1 cellular context compared by ENCODE assay signal in genomic region chr7:100344560-100345287, GRCh38.
TF ChIP-seq lines count a peak whose summit lies in the region.

No MANE protein-coding gene starts in this region.

TF ChIP-seq in GM12878, 131 proteins besides CTCF, POLR2A, EP300 and RAD21:
- peak; percentile 99 for TF ChIP-seq ATF7 (IDR thresholded peaks at IDR 0.05; ENCODE audit: low read depth)
- peak; percentile 89 for TF ChIP-seq ZNF207 (IDR thresholded peaks at IDR 0.05; ENCODE audit: borderline replicate concordance)
- peak; percentile 63; the same call in 1 of the 2 replicates for TF ChIP-seq ZNF592 (IDR thresholded peaks at IDR 0.05)
- peak; percentile 62 for TF ChIP-seq USF1 (IDR thresholded peaks at IDR 0.05; ENCODE audit: borderline replicate concordance, extremely low read length, insufficient read depth, low read depth, low read length)
- TF ChIP-seq FOXK2 (IDR thresholded peaks at IDR 0.05): peak; percentile 71
- TF ChIP-seq JUND (IDR thresholded peaks at IDR 0.05; ENCODE audit: low read depth, low read length): peak; percentile 79
- TF ChIP-seq DPF2 (IDR thresholded peaks at IDR 0.05): peak; percentile 49; the same call in 1 of the 2 replicates
- peak; percentile 98 for TF ChIP-seq SMARCA5 (IDR thresholded peaks at IDR 0.05)
- peak; percentile 93; the same call in 1 of the 2 replicates for TF ChIP-seq NBN (IDR thresholded peaks at IDR 0.05)
- TF ChIP-seq TCF12 (IDR thresholded peaks at IDR 0.05; ENCODE audit: low read depth, low read length): 0 out of 2 replicates have a peak, but pooled peaks have one; percentile 43
- peak; percentile 70 for TF ChIP-seq NR2F1 (conservative IDR thresholded peaks at IDR 0.05)
- peak; percentile 73 for TF ChIP-seq MTA2 (IDR thresholded peaks at IDR 0.05; ENCODE audit: low read depth)
- TF ChIP-seq MEF2A (IDR thresholded peaks at IDR 0.05; ENCODE audit: insufficient read depth, low read depth, low read length): 0 out of 2 replicates have a peak, but pooled peaks have one; percentile 30
- TF ChIP-seq CREM (IDR thresholded peaks at IDR 0.05; ENCODE audit: low read depth): peak; percentile 71
- TF ChIP-seq SKIL (IDR thresholded peaks at IDR 0.05; ENCODE audit: low read depth, poor library complexity, severe bottlenecking): peak; percentile 98
- peak; percentile 60; the same call in 1 of the 2 replicates for TF ChIP-seq TBL1XR1 (IDR thresholded peaks at IDR 0.05; ENCODE audit: low read depth, low read length)
- peak; percentile 35 for TF ChIP-seq SP1 (IDR thresholded peaks at IDR 0.05; ENCODE audit: low read depth, low read length)
- TF ChIP-seq RELA (IDR thresholded peaks at IDR 0.05; ENCODE audit: borderline replicate concordance, partially characterized antibody): peak; percentile 50
- TF ChIP-seq MAX (IDR thresholded peaks at IDR 0.05; ENCODE audit: low read depth, low read length): 0 out of 2 replicates have a peak, but pooled peaks have one; percentile 32
- peak; percentile 8; the same call in 1 of the 2 replicates for TF ChIP-seq IKZF1 (conservative IDR thresholded peaks at IDR 0.05)
- TF ChIP-seq IKZF2 (IDR thresholded peaks at IDR 0.05): peak; percentile 62 to 68; a peak in 2 of 4 replicates
- peak; percentile 88 for TF ChIP-seq ATF2 (IDR thresholded peaks at IDR 0.05; ENCODE audit: low read length)
- peak; percentile 38; the same call in 1 of the 2 replicates for TF ChIP-seq RUNX3 (IDR thresholded peaks at IDR 0.05; ENCODE audit: low read length)
- TF ChIP-seq, protein P1, sequence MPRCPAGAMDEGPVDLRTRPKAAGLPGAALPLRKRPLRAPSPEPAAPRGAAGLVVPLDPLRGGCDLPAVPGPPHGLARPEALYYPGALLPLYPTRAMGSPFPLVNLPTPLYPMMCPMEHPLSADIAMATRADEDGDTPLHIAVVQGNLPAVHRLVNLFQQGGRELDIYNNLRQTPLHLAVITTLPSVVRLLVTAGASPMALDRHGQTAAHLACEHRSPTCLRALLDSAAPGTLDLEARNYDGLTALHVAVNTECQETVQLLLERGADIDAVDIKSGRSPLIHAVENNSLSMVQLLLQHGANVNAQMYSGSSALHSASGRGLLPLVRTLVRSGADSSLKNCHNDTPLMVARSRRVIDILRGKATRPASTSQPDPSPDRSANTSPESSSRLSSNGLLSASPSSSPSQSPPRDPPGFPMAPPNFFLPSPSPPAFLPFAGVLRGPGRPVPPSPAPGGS (IDR thresholded peaks at IDR 0.05; ENCODE audit: borderline replicate concordance, insufficient read depth, low read depth, low read length, poor library complexity, severe bottlenecking): peak; percentile 55
- peak; percentile 71; the same call in 1 of the 2 replicates for TF ChIP-seq ZBED1 (IDR thresholded peaks at IDR 0.05; ENCODE audit: borderline replicate concordance)
- peak in 1 of 2 experiments; percentile 68; a peak in 1 of 4 replicates for TF ChIP-seq SRF (IDR thresholded peaks at IDR 0.05; ENCODE audit: low read depth in 2 of 2, low read length in 2 of 2)
- peak; percentile 78 for TF ChIP-seq JUNB (IDR thresholded peaks at IDR 0.05)
- TF ChIP-seq RB1 (IDR thresholded peaks at IDR 0.05; ENCODE audit: borderline replicate concordance): peak; percentile 67; the same call in 1 of the 2 replicates
- peak; percentile 89 for TF ChIP-seq TCF7 (IDR thresholded peaks at IDR 0.05; ENCODE audit: borderline replicate concordance)
- peak; percentile 75 for TF ChIP-seq CREB1 (IDR thresholded peaks at IDR 0.05; ENCODE audit: low read depth)
- peak; percentile 60 for TF ChIP-seq RELB (IDR thresholded peaks at IDR 0.05; ENCODE audit: low read depth)
- TF ChIP-seq MLLT1 (IDR thresholded peaks at IDR 0.05): peak; percentile 67
- TF ChIP-seq, protein P2, sequence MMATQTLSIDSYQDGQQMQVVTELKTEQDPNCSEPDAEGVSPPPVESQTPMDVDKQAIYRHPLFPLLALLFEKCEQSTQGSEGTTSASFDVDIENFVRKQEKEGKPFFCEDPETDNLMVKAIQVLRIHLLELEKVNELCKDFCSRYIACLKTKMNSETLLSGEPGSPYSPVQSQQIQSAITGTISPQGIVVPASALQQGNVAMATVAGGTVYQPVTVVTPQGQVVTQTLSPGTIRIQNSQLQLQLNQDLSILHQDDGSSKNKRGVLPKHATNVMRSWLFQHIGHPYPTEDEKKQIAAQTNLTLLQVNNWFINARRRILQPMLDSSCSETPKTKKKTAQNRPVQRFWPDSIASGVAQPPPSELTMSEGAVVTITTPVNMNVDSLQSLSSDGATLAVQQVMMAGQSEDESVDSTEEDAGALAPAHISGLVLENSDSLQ (IDR thresholded peaks at IDR 0.05): peak; percentile 60
- TF ChIP-seq POLR2AphosphoS5 (IDR thresholded peaks at IDR 0.05; ENCODE audit: low read length): peak; percentile 74
- TF ChIP-seq PAX5 (IDR thresholded peaks at IDR 0.05; ENCODE audit: borderline replicate concordance, low read depth, low read length): peak; percentile 14; the same call in 1 of the 2 replicates
- TF ChIP-seq RAD51 (IDR thresholded peaks at IDR 0.05): peak; percentile 99
- TF ChIP-seq CHD2 (IDR thresholded peaks at IDR 0.05; ENCODE audit: borderline replicate concordance, low read depth, low read length): peak; percentile 40; the same call in 1 of the 2 replicates
- TF ChIP-seq MEF2B (IDR thresholded peaks at IDR 0.05; ENCODE audit: partially characterized antibody, poor library complexity, severe bottlenecking): peak; percentile 75
- peak; percentile 50 for TF ChIP-seq HDAC6 (IDR thresholded peaks at IDR 0.05; ENCODE audit: unreplicated experiment)
- TF ChIP-seq EED (IDR thresholded peaks at IDR 0.05; ENCODE audit: low read depth): peak; percentile 36; the same call in 1 of the 2 replicates
- TF ChIP-seq BHLHE40 (IDR thresholded peaks at IDR 0.05; ENCODE audit: borderline replicate concordance in 1 of 2, low read depth in 2 of 2, low read length in 1 of 2): peak; percentile 96 to 99
- peak; percentile 63 for TF ChIP-seq HDGF (IDR thresholded peaks at IDR 0.05)
- TF ChIP-seq, protein P3, sequence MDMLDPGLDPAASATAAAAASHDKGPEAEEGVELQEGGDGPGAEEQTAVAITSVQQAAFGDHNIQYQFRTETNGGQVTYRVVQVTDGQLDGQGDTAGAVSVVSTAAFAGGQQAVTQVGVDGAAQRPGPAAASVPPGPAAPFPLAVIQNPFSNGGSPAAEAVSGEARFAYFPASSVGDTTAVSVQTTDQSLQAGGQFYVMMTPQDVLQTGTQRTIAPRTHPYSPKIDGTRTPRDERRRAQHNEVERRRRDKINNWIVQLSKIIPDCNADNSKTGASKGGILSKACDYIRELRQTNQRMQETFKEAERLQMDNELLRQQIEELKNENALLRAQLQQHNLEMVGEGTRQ (IDR thresholded peaks at IDR 0.05; ENCODE audit: borderline replicate concordance, low read depth, low read length): peak; percentile 76
- peak; percentile 63 for TF ChIP-seq ATF3 (IDR thresholded peaks at IDR 0.05; ENCODE audit: borderline replicate concordance, extremely low read depth, low read depth, low read length)
